ENCODE assay signal across 9 cellular contexts in the genomic region with DNA sequence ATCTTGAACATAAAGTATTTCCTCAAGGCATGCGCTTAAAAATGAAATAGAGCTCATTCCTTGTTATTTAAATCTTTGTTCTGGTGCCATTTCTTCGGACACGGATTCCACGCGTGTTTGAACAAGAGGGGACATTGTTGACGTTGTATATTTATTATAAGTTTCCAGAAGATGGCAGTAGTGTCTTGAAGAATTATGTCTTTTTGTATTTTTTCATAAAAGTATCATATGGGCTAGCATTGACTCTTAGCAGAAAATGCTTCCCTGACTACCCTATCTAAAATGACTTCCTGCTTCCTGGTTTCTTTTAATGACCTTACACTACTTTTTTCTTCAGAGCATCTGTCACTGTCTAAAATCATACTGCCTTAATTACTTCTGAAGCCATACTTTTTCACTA. TPM values are rescaled to one million over a fixed set of nuclear protein-coding genes. Genes with fewer than 3 reads are reported as not detected.
A peak's percentile ranks its signal among the peaks of the same experiment; 100 is the strongest.
DNase-seq lines count a peak whose midpoint lies in the region; ATAC-seq and TF ChIP-seq lines count a peak whose summit lies in the region.
"Had no signal": no experiment of that assay in that cellular context is flagged by ENCODE, and none has a peak within 500 bp of the region (broad histone marks: within the 10 kb centered on the region; RNA-seq: fewer than 3 reads in every experiment).

No MANE protein-coding gene starts in this region.

- DNase-seq in Caco-2, result no peak
- DNase-seq in Panc1 (ENCODE audit: low read depth, low spot score), result no peak
- DNase-seq in foreskin melanocyte, result peak; percentile 53
- no peak for DNase-seq in thyroid gland
- no peak for DNase-seq in anterior cingulate cortex (lab: John Stamatoyannopoulos, UW)
- no peak for DNase-seq in esophagus squamous epithelium (lab: John Stamatoyannopoulos, UW)
- DNase-seq: transverse colon had no signal

- no peak overlapping the region for H3K4me3 Mint-ChIP-seq in Caco-2 (ENCODE audit: unreplicated experiment)

- 70 to 75% methylated on average over 6 of the region's 6 CpGs for WGBS in thyroid gland, 2 donors
- WGBS in esophagus squamous epithelium, 2 donors, result 21 to 37% methylated on average over 6 of the region's 6 CpGs

- H3K9me3 ChIP-seq in Caco-2, result no peaks in the 10 kb centered on the region; the same call in 1 of the 2 replicates
- no peaks in the 10 kb centered on the region for H3K9me3 ChIP-seq in Panc1 (ENCODE audit: control insufficient read depth, insufficient read depth, low read depth, low read length)
- H3K9me3 ChIP-seq in thyroid gland, result no peaks in the 10 kb centered on the region
- H3K9me3 ChIP-seq in esophagus squamous epithelium, result no peaks in the 10 kb centered on the region
- H3K9me3 ChIP-seq: transverse colon had no signal

- H3K4me3 ChIP-seq in Caco-2 (ENCODE audit: low read depth, low read length), result no peak overlapping the region
- no peak overlapping the region for H3K4me3 ChIP-seq in Panc1 (ENCODE audit: low read depth in 2 of 2, low read length in 2 of 2)
- H3K4me3 ChIP-seq in thyroid gland (replicated peaks in 1 of 3), result no peak overlapping the region
- no peak overlapping the region for H3K4me3 ChIP-seq in esophagus squamous epithelium
- H3K4me3 ChIP-seq: transverse colon had no signal

- intact Hi-C loops in Caco-2 (cut with micrococcal nuclease; ENCODE audit: unreplicated experiment), result loop anchor here (1.0 kb wide), 3 partner anchors 128 to 299 kb away; no protein-coding TSS in a partner anchor
- intact Hi-C loops in Panc1 (cut with micrococcal nuclease; ENCODE audit: unreplicated experiment), result no loop called here
- intact Hi-C loops in thyroid gland (cut with DNase I), result no loop called here
- intact Hi-C loops in esophagus squamous epithelium (cut with DNase I), result no loop called here

- H3K27ac Mint-ChIP-seq in Caco-2 (ENCODE audit: unreplicated experiment), result no peak overlapping the region

- H3K27me3 Mint-ChIP-seq in Caco-2 (ENCODE audit: insufficient read depth, unreplicated experiment), result no peaks in the 10 kb centered on the region

- no TSS peak for BruUV-seq in Caco-2 (replicated peaks; lab: Mats Ljungman, UMichigan)
- BruUV-seq in Panc1 (replicated peaks; lab: Mats Ljungman, UMichigan), result no TSS peak

- H3K9me3 Mint-ChIP-seq in Caco-2 (ENCODE audit: unreplicated experiment), result peaks cover 9% of the 10 kb centered on the region

- no peaks in the 10 kb centered on the region for H3K27me3 ChIP-seq in Caco-2 (replicated peaks; ENCODE audit: control insufficient read depth, insufficient read depth, low read length)
- no peaks in the 10 kb centered on the region for H3K27me3 ChIP-seq in Panc1 (ENCODE audit: control insufficient read depth, insufficient read depth, low read length)
- no peaks in the 10 kb centered on the region for H3K27me3 ChIP-seq in thyroid gland
- no peaks in the 10 kb centered on the region for H3K27me3 ChIP-seq in esophagus squamous epithelium
- H3K27me3 ChIP-seq: transverse colon had no signal

- no peak for TF ChIP-seq POLR2A in thyroid gland (IDR thresholded peaks at IDR 0.05)
- no peak for TF ChIP-seq POLR2A in esophagus squamous epithelium (IDR thresholded peaks at IDR 0.05)

- H3K4me1 ChIP-seq in Caco-2 (no peaks in the 10 kb centered on the region), Panc1 (ENCODE audit: control insufficient read depth, insufficient read depth, low read length) (no peaks in the 10 kb centered on the region), thyroid gland (no peaks in the 10 kb centered on the region), esophagus squamous epithelium (no peaks in the 10 kb centered on the region)

- H3K36me3 ChIP-seq in Caco-2 (ENCODE audit: control insufficient read depth, insufficient read depth, low read length) (peaks cover 6% of the 10 kb centered on the region), Panc1 (ENCODE audit: control insufficient read depth, insufficient read depth, low read length) (peaks cover 53% of the 10 kb centered on the region), thyroid gland (peaks cover 19 to 41% of the 10 kb centered on the region in 2 donors), esophagus squamous epithelium (peaks cover 0 to 67% (median 18%) of the 10 kb centered on the region in 3 donors)

- H3K27ac ChIP-seq in 22Rv1 (no peak overlapping the region), Panc1 (ENCODE audit: low read length) (no peak overlapping the region), thyroid gland (no peak overlapping the region), esophagus squamous epithelium (no peak overlapping the region)

- in situ Hi-C loops in Panc1 (cut with HindIII; ENCODE audit: low pct_unique_long_range_greater_than_20kb, low sequenced_read_pairs), result no loop called here

- peak; percentile 43; the same call in 1 of the 2 replicates for ATAC-seq in Panc1
- ATAC-seq in HG02678 (IDR thresholded peaks at IDR 0.05; ENCODE audit: unreplicated experiment), result no peak

- no peaks in the 10 kb centered on the region for H3K4me1 Mint-ChIP-seq in Caco-2 (ENCODE audit: low read depth, unreplicated experiment)

- TF ChIP-seq CTCF in 22Rv1 (IDR thresholded peaks at IDR 0.05) (peak; percentile 36), Caco-2 (IDR thresholded peaks at IDR 0.05; ENCODE audit: insufficient read depth in 1 of 2, low read depth in 1 of 2, low read length in 1 of 2, severe bottlenecking in 1 of 2, unreplicated experiment in 1 of 2) (peak; percentile 25 to 46), Panc1 (IDR thresholded peaks at IDR 0.05) (peak; percentile 35; the same call in 1 of the 2 replicates), thyroid gland (IDR thresholded peaks at IDR 0.05) (peak in 1 of 6 experiments; percentile 14), esophagus squamous epithelium (IDR thresholded peaks at IDR 0.05) (peak in 3 of 6 experiments; percentile 16 to 26 (median 20))

- CTCF ChIA-PET in Caco-2 (lab: Charles Lee), result interaction anchor here (0.6 to 1.4 kb wide), 7 partner anchors 17 to 246 kb away, joined by 3 to 10 read pairs (median 4); no protein-coding TSS in a partner anchor
- CTCF ChIA-PET in Panc1 (lab: Charles Lee), result interaction anchor here (1.0 kb wide), 1 partner anchor 25 kb away, joined by 5 read pairs; no protein-coding TSS in a partner anchor

- POLR2A ChIA-PET in Caco-2 (lab: Charles Lee), result no interaction called here
- POLR2A ChIA-PET in Panc1 (lab: Charles Lee), result no interaction called here

- H3K36me3 Mint-ChIP-seq in Caco-2 (ENCODE audit: insufficient read depth, unreplicated experiment), result peaks cover 61% of the 10 kb centered on the region

RNA-seq across cellular contexts. Expression of gene BIRC2, which starts 20.4 kb away (rescaled TPM):
- 52.7 and 53.5 TPM in 2 replicates for total RNA-seq in Caco-2 (2022)
- total RNA-seq in Panc1 (2021; ENCODE audit: unreplicated experiment), result 76.8 TPM
- polyA plus RNA-seq in Panc1 (2012; ENCODE audit: insufficient read length), result 29.4 TPM
- total RNA-seq in thyroid gland, result 100 to 1,000 TPM in 1 of 4 donors, 10 to 100 TPM in 3; 43.9 to 152 (median 72.9) TPM
- total RNA-seq in esophagus squamous epithelium, result 10 to 100 TPM; 18.9 to 38.7 (median 26.4) TPM

RNA-seq across cellular contexts. Expression of gene BIRC3, which starts 50.1 kb away (rescaled TPM):
- total RNA-seq in Caco-2 (2022), result 1.4 and 2.2 TPM in 2 replicates
- 65.4 TPM for total RNA-seq in Panc1 (2021; ENCODE audit: unreplicated experiment)
- 29.2 TPM for polyA plus RNA-seq in Panc1 (2012; ENCODE audit: insufficient read length)
- total RNA-seq in thyroid gland, result 1 to 10 TPM; 2.0 to 6.0 (median 4.1) TPM
- 1 to 10 TPM; 2.4 to 6.9 (median 6.0) TPM for total RNA-seq in esophagus squamous epithelium
